ENCODE assay signal across 23 cellular contexts in the genomic region with DNA sequence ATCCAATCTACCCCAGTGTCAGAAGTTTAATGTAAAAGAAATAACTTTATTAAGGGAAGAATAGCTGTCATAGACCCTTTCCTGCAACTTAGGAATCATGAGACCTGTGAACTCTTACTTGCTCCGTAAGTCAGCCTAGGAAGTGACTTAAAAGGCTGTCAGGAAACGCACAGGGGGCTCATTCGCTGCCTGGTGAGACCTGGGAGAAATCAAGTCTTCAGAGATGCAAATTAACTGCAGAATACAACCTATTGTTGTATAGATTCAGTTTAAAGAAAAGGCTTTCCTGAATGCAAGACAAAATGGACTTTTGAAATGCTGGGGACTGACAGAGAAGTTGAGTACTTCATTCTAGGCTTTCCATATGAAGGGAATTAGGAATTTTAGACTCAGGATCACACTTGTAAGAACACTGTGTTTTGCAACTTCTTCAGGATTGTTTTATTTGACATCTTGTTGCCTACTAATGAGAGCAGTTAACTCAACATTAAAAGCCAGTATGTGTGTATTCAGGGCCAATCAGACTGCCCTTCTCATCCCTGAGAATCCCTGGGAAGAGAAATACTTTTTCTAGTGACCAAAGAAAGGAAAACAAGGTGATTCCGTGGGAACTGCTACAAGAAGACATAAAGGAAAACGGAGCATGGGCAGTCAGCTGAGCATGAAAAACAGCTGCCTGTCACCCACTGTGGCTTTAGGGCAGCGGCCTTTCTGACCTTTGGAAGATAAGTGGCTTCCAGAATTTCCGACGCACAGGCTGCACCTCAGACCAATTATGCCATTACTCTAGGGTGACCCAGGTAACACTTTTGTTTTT. TPM values are rescaled to one million over a fixed set of nuclear protein-coding genes. Genes with fewer than 3 reads are reported as not detected.
A peak's percentile ranks its signal among the peaks of the same experiment; 100 is the strongest.
DNase-seq lines count a peak whose midpoint lies in the region; ATAC-seq and TF ChIP-seq lines count a peak whose summit lies in the region.
"Had no signal": no experiment of that assay in that cellular context is flagged by ENCODE, and none has a peak within 500 bp of the region (broad histone marks: within the 10 kb centered on the region; RNA-seq: fewer than 3 reads in every experiment).

No MANE protein-coding gene starts in this region.

- TF ChIP-seq CTCF in glutamatergic neuron (IDR thresholded peaks at IDR 0.05; ENCODE audit: partially characterized antibody, unreplicated experiment) (no peak), retinal pigment epithelial cell (conservative IDR thresholded peaks at IDR 0.05; ENCODE audit: low read depth, low read length) (no peak)

- no peaks in the 10 kb centered on the region for H3K27me3 ChIP-seq in HUES6 (ENCODE audit: control insufficient read depth, insufficient read depth, low read length)
- H3K27me3 ChIP-seq: adrenal gland, esophagus muscularis mucosa, neutrophil had no signal

- H3K27me3 Mint-ChIP-seq in glutamatergic neuron (ENCODE audit: unreplicated experiment) = no peaks in the 10 kb centered on the region
- H3K27me3 Mint-ChIP-seq: activated CD4-positive, alpha-beta T cell treated with anti-CD3 and anti-CD28 coated beads, Interleukin-2, amount 10 ng/mL, durations not matched to agents 24 days and 14 days had no signal

- H3K9me3 ChIP-seq in HUES6 (ENCODE audit: control insufficient read depth, insufficient read depth, low read depth, low read length) = no peaks in the 10 kb centered on the region
- H3K9me3 ChIP-seq: adrenal gland, esophagus muscularis mucosa, neutrophil, thoracic aorta had no signal

- ATAC-seq in left lobe of liver (peak; percentile 83), GM18520 (IDR thresholded peaks at IDR 0.05; ENCODE audit: unreplicated experiment) (no peak)
- no peak for ATAC-seq in stimulated activated naive CD8-positive, alpha-beta T cell treated with anti-CD3 and anti-CD28 coated beads, Interleukin-15, Interleukin-2, amounts not matched to agents 100 U/mL and 50 U/mL, for 24 hours
- ATAC-seq: stimulated activated effector memory CD8-positive, alpha-beta T cell treated with anti-CD3 and anti-CD28 coated beads, Interleukin-12 subunit alpha, Interleukin-12 subunit beta, amount 100 ng/mL, for 72 hours had no signal

- peak overlapping the region; percentile 50 for H3K4me3 Mint-ChIP-seq in glutamatergic neuron (ENCODE audit: unreplicated experiment)
- H3K4me3 Mint-ChIP-seq: activated CD4-positive, alpha-beta T cell treated with anti-CD3 and anti-CD28 coated beads, Interleukin-2, amount 10 ng/mL, durations not matched to agents 24 days and 14 days; CD8-positive, alpha-beta memory T cell; stimulated activated effector memory CD8-positive, alpha-beta T cell treated with anti-CD3 and anti-CD28 coated beads, Interleukin-12 subunit alpha, Interleukin-12 subunit beta, amount 100 ng/mL, for 72 hours had no signal

- no peak for DNase-seq in glutamatergic neuron
- peak; percentile 78 for DNase-seq in left lobe of liver (ENCODE audit: low spot score)
- no peak for DNase-seq in retinal pigment epithelial cell (ENCODE audit: low read depth)
- DNase-seq in activated effector memory CD4-positive, alpha-beta T cell treated with Interleukin-2 at 50 U/mL for 16 hours = no peak
- DNase-seq in stimulated activated naive CD8-positive, alpha-beta T cell treated with anti-CD3 and anti-CD28 coated beads, Interleukin-15, Interleukin-2, amounts not matched to agents 100 U/mL and 50 U/mL, for 24 hours = no peak
- DNase-seq: activated CD4-positive, alpha-beta T cell treated with anti-CD3 and anti-CD28 coated beads, Interleukin-2, amount 10 ng/mL, durations not matched to agents 24 days and 14 days; activated CD8-positive, alpha-beta memory T cell treated with anti-CD3 and anti-CD28 coated beads, Interleukin-2, amount 50 U/mL, for 4 hours; activated effector memory CD4-positive, alpha-beta T cell treated with anti-CD3 and anti-CD28 coated beads, Interleukin-2, amount 50 U/mL, for 16 hours; adrenal gland; CD8-positive, alpha-beta memory T cell; DMS79; NCI-H1092; NCI-H2081 treated with DMSO at 0.1 percent for 48 hours; NCI-H510A had no signal

- peak overlapping the region; percentile 78 for H3K27ac ChIP-seq in HUES6 (ENCODE audit: low read depth, low read length)
- H3K27ac ChIP-seq: adrenal gland, esophagus muscularis mucosa, KMS-11, neutrophil, thoracic aorta had no signal

- no peak overlapping the region for H3K27ac Mint-ChIP-seq in glutamatergic neuron (ENCODE audit: unreplicated experiment)
- H3K27ac Mint-ChIP-seq: activated CD4-positive, alpha-beta T cell treated with anti-CD3 and anti-CD28 coated beads, Interleukin-2, amount 10 ng/mL, durations not matched to agents 24 days and 14 days; CD8-positive, alpha-beta memory T cell; stimulated activated effector memory CD8-positive, alpha-beta T cell treated with anti-CD3 and anti-CD28 coated beads, Interleukin-12 subunit alpha, Interleukin-12 subunit beta, amount 100 ng/mL, for 72 hours had no signal

- H3K36me3 ChIP-seq in HUES6 (ENCODE audit: control insufficient read depth, insufficient read depth, low read length) = 0 out of 2 replicates have a peak, but pooled peaks cover 2% of the 10 kb centered on the region
- H3K36me3 ChIP-seq: adrenal gland, esophagus muscularis mucosa, neutrophil, thoracic aorta had no signal

- peak overlapping the region; percentile 77 for H3K9ac ChIP-seq in HUES6 (ENCODE audit: low read length)
- H3K9ac ChIP-seq: KMS-11 had no signal

- peaks cover 46% of the 10 kb centered on the region for H3K4me1 ChIP-seq in HUES6 (ENCODE audit: control insufficient read depth, insufficient read depth, low read length)
- H3K4me1 ChIP-seq: adrenal gland had no signal

- H3K4me1 Mint-ChIP-seq in glutamatergic neuron (ENCODE audit: low read depth, unreplicated experiment) = peaks cover 15% of the 10 kb centered on the region
- H3K4me1 Mint-ChIP-seq: activated CD4-positive, alpha-beta T cell treated with anti-CD3 and anti-CD28 coated beads, Interleukin-2, amount 10 ng/mL, durations not matched to agents 24 days and 14 days; CD8-positive, alpha-beta memory T cell; stimulated activated effector memory CD8-positive, alpha-beta T cell treated with anti-CD3 and anti-CD28 coated beads, Interleukin-12 subunit alpha, Interleukin-12 subunit beta, amount 100 ng/mL, for 72 hours had no signal

- H3K4me3 ChIP-seq in HUES6 (ENCODE audit: low read depth, low read length) (peak overlapping the region; percentile 32), retinal pigment epithelial cell (ENCODE audit: low read length) (peak overlapping the region; percentile 10)
- H3K4me3 ChIP-seq: adrenal gland, esophagus muscularis mucosa, thoracic aorta had no signal

- H3K36me3 Mint-ChIP-seq in glutamatergic neuron (ENCODE audit: unreplicated experiment) = no peaks in the 10 kb centered on the region
- H3K36me3 Mint-ChIP-seq: CD8-positive, alpha-beta memory T cell; stimulated activated effector memory CD8-positive, alpha-beta T cell treated with anti-CD3 and anti-CD28 coated beads, Interleukin-12 subunit alpha, Interleukin-12 subunit beta, amount 100 ng/mL, for 72 hours had no signal

- H3K9me3 Mint-ChIP-seq in glutamatergic neuron (ENCODE audit: unreplicated experiment) = no peaks in the 10 kb centered on the region
- H3K9me3 Mint-ChIP-seq: activated CD4-positive, alpha-beta T cell treated with anti-CD3 and anti-CD28 coated beads, Interleukin-2, amount 10 ng/mL, durations not matched to agents 24 days and 14 days; stimulated activated effector memory CD8-positive, alpha-beta T cell treated with anti-CD3 and anti-CD28 coated beads, Interleukin-12 subunit alpha, Interleukin-12 subunit beta, amount 100 ng/mL, for 72 hours had no signal

RNA-seq across cellular contexts. Expression of a gene that starts 18.5 kb away (rescaled TPM):
- total RNA-seq in glutamatergic neuron (ENCODE audit: unreplicated experiment) (89.5 TPM), left lobe of liver (1.8 TPM)
- total RNA-seq: activated CD4-positive, alpha-beta T cell treated with anti-CD3 and anti-CD28 coated beads, Interleukin-2, amount 10 ng/mL, durations not matched to agents 24 days and 14 days; cardiac septum; esophagus muscularis mucosa; mesenteric fat pad; thoracic aorta had no signal

RNA-seq across cellular contexts. Expression of a gene that starts 39.5 kb away (rescaled TPM):
- total RNA-seq in glutamatergic neuron (ENCODE audit: unreplicated experiment) (0.42 TPM), left lobe of liver (not detected)
- total RNA-seq: activated CD4-positive, alpha-beta T cell treated with anti-CD3 and anti-CD28 coated beads, Interleukin-2, amount 10 ng/mL, durations not matched to agents 24 days and 14 days; adrenal gland; cardiac septum; CD8-positive, alpha-beta memory T cell; esophagus muscularis mucosa; mesenteric fat pad; thoracic aorta had no signal

Comparison
In these comparisons a context has a peak if more than half of its experiments do, and no peak if none do; other contexts are left out.
1. RNA of a gene that starts 18.5 kb away (total RNA-seq): 89.5 TPM in glutamatergic neuron (single experiment); 1.8 TPM in left lobe of liver (single experiment); every median in the first group is over 10 times any median in the second.